1 cellular context compared by ENCODE assay signal in the genomic region with DNA sequence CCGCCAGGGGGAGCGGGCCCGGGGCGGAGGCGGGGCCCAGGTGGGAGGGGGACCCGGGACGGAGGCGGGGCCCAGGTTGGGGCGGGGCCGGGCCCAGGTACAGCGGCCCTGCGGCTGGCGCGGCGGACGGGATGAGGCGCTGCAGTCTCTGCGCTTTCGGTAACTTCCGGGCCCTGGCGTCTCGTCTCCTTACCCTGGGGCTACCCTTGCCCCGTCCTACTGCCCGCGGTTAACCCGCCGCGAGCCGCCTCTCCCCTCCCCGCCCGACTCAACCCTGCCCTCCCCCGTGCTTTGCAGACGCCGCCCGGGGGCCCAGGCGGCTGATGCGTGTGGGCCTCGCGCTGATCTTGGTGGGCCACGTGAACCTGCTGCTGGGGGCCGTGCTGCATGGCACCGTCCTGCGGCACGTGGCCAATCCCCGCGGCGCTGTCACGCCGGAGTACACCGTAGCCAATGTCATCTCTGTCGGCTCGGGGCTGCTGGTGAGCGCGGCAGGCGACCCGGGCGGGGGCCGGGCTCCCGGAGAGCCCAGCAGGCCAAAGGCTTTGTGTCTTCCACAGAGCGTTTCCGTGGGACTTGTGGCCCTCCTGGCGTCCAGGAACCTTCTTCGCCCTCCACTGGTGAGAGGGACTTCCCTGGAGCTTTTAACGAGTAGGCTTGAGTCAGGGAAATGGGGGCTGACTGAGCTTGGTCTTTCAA.
TF ChIP-seq lines count a peak whose summit lies in the region.

A gene with protein sequence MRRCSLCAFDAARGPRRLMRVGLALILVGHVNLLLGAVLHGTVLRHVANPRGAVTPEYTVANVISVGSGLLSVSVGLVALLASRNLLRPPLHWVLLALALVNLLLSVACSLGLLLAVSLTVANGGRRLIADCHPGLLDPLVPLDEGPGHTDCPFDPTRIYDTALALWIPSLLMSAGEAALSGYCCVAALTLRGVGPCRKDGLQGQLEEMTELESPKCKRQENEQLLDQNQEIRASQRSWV (plus strand): TSS at position 100 of the 699 bp plus-strand sequence. CDS start 32 bp downstream, at position 132.

TF ChIP-seq in WTC11, 78 proteins besides CTCF, POLR2A, EP300 and RAD21 (continued from another document and continues in another):
- TF ChIP-seq, protein P1, sequence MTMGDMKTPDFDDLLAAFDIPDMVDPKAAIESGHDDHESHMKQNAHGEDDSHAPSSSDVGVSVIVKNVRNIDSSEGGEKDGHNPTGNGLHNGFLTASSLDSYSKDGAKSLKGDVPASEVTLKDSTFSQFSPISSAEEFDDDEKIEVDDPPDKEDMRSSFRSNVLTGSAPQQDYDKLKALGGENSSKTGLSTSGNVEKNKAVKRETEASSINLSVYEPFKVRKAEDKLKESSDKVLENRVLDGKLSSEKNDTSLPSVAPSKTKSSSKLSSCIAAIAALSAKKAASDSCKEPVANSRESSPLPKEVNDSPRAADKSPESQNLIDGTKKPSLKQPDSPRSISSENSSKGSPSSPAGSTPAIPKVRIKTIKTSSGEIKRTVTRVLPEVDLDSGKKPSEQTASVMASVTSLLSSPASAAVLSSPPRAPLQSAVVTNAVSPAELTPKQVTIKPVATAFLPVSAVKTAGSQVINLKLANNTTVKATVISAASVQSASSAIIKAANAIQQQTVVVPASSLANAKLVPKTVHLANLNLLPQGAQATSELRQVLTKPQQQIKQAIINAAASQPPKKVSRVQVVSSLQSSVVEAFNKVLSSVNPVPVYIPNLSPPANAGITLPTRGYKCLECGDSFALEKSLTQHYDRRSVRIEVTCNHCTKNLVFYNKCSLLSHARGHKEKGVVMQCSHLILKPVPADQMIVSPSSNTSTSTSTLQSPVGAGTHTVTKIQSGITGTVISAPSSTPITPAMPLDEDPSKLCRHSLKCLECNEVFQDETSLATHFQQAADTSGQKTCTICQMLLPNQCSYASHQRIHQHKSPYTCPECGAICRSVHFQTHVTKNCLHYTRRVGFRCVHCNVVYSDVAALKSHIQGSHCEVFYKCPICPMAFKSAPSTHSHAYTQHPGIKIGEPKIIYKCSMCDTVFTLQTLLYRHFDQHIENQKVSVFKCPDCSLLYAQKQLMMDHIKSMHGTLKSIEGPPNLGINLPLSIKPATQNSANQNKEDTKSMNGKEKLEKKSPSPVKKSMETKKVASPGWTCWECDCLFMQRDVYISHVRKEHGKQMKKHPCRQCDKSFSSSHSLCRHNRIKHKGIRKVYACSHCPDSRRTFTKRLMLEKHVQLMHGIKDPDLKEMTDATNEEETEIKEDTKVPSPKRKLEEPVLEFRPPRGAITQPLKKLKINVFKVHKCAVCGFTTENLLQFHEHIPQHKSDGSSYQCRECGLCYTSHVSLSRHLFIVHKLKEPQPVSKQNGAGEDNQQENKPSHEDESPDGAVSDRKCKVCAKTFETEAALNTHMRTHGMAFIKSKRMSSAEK (CRISPR knock-in tag; IDR thresholded peaks at IDR 0.05; ENCODE audit: borderline replicate concordance) = peak; percentile 83; the same call in 1 of the 2 replicates
- TF ChIP-seq CREB1 (CRISPR knock-in tag; IDR thresholded peaks at IDR 0.05) (peak; percentile 68; the same call in 1 of the 2 replicates), RORB (CRISPR knock-in tag; IDR thresholded peaks at IDR 0.05) (no peak), MXD4 (CRISPR knock-in tag; IDR thresholded peaks at IDR 0.05; ENCODE audit: borderline replicate concordance) (no peak), ZNF317 (CRISPR knock-in tag; IDR thresholded peaks at IDR 0.05; ENCODE audit: borderline replicate concordance, low read depth) (no peak), ZNF232 (CRISPR knock-in tag; IDR thresholded peaks at IDR 0.05) (peak; percentile 82; the same call in 1 of the 2 replicates), ZNF671 (CRISPR knock-in tag; IDR thresholded peaks at IDR 0.05) (no peak), ZNF138 (CRISPR knock-in tag; conservative IDR thresholded peaks at IDR 0.05) (no peak), FOXK1 (CRISPR knock-in tag; IDR thresholded peaks at IDR 0.05) (peak; percentile 40; the same call in 1 of the 2 replicates), JUN (CRISPR knock-in tag; IDR thresholded peaks at IDR 0.05) (no peak; the same call in 1 of the 2 replicates), NR3C1 (CRISPR knock-in tag; conservative IDR thresholded peaks at IDR 0.05; ENCODE audit: low read depth) (no peak), TEAD1 (CRISPR knock-in tag; IDR thresholded peaks at IDR 0.05) (peak; percentile 61; the same call in 1 of the 2 replicates), KAT7 (CRISPR knock-in tag; IDR thresholded peaks at IDR 0.05; ENCODE audit: borderline replicate concordance) (peak; percentile 66; the same call in 1 of the 2 replicates), ESRRA (CRISPR knock-in tag; IDR thresholded peaks at IDR 0.05; ENCODE audit: borderline replicate concordance) (peak; percentile 82; the same call in 1 of the 2 replicates), PRRX2 (CRISPR knock-in tag; IDR thresholded peaks at IDR 0.05) (0 out of 2 replicates have a peak, but pooled peaks have one; percentile 21), ETV6 (CRISPR knock-in tag; IDR thresholded peaks at IDR 0.05) (peak; percentile 89; the same call in 1 of the 2 replicates), EMX1 (CRISPR knock-in tag; IDR thresholded peaks at IDR 0.05) (0 out of 2 replicates have a peak, but pooled peaks have one; percentile 69), SMAD3 (CRISPR knock-in tag; IDR thresholded peaks at IDR 0.05; ENCODE audit: borderline replicate concordance) (peak; percentile 93), CBFB (CRISPR knock-in tag; IDR thresholded peaks at IDR 0.05; ENCODE audit: low read depth) (no peak), IRF2 (CRISPR knock-in tag; IDR thresholded peaks at IDR 0.05; ENCODE audit: borderline replicate concordance, low read depth) (no peak)
- TF ChIP-seq, protein P2, sequence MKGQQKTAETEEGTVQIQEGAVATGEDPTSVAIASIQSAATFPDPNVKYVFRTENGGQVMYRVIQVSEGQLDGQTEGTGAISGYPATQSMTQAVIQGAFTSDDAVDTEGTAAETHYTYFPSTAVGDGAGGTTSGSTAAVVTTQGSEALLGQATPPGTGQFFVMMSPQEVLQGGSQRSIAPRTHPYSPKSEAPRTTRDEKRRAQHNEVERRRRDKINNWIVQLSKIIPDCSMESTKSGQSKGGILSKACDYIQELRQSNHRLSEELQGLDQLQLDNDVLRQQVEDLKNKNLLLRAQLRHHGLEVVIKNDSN (CRISPR knock-in tag; IDR thresholded peaks at IDR 0.05) = peak; percentile 81
- TF ChIP-seq, protein P3, sequence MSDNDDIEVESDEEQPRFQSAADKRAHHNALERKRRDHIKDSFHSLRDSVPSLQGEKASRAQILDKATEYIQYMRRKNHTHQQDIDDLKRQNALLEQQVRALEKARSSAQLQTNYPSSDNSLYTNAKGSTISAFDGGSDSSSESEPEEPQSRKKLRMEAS (CRISPR knock-in tag; IDR thresholded peaks at IDR 0.05) = peak; percentile 94; the same call in 1 of the 2 replicates
- TF ChIP-seq, protein P4, sequence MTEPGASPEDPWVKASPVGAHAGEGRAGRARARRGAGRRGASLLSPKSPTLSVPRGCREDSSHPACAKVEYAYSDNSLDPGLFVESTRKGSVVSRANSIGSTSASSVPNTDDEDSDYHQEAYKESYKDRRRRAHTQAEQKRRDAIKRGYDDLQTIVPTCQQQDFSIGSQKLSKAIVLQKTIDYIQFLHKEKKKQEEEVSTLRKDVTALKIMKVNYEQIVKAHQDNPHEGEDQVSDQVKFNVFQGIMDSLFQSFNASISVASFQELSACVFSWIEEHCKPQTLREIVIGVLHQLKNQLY (CRISPR knock-in tag; IDR thresholded peaks at IDR 0.05) = 0 out of 2 replicates have a peak, but pooled peaks have one; percentile 41
- TF ChIP-seq, protein P5, sequence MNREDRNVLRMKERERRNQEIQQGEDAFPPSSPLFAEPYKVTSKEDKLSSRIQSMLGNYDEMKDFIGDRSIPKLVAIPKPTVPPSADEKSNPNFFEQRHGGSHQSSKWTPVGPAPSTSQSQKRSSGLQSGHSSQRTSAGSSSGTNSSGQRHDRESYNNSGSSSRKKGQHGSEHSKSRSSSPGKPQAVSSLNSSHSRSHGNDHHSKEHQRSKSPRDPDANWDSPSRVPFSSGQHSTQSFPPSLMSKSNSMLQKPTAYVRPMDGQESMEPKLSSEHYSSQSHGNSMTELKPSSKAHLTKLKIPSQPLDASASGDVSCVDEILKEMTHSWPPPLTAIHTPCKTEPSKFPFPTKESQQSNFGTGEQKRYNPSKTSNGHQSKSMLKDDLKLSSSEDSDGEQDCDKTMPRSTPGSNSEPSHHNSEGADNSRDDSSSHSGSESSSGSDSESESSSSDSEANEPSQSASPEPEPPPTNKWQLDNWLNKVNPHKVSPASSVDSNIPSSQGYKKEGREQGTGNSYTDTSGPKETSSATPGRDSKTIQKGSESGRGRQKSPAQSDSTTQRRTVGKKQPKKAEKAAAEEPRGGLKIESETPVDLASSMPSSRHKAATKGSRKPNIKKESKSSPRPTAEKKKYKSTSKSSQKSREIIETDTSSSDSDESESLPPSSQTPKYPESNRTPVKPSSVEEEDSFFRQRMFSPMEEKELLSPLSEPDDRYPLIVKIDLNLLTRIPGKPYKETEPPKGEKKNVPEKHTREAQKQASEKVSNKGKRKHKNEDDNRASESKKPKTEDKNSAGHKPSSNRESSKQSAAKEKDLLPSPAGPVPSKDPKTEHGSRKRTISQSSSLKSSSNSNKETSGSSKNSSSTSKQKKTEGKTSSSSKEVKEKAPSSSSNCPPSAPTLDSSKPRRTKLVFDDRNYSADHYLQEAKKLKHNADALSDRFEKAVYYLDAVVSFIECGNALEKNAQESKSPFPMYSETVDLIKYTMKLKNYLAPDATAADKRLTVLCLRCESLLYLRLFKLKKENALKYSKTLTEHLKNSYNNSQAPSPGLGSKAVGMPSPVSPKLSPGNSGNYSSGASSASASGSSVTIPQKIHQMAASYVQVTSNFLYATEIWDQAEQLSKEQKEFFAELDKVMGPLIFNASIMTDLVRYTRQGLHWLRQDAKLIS (CRISPR knock-in tag; IDR thresholded peaks at IDR 0.05; ENCODE audit: borderline replicate concordance) = no peak; the same call in 1 of the 2 replicates
- TF ChIP-seq, protein P6, sequence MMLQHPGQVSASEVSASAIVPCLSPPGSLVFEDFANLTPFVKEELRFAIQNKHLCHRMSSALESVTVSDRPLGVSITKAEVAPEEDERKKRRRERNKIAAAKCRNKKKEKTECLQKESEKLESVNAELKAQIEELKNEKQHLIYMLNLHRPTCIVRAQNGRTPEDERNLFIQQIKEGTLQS (CRISPR knock-in tag; conservative IDR thresholded peaks at IDR 0.05) = 0 out of 2 replicates have a peak, but pooled peaks have one; percentile 63
- TF ChIP-seq, protein P7, sequence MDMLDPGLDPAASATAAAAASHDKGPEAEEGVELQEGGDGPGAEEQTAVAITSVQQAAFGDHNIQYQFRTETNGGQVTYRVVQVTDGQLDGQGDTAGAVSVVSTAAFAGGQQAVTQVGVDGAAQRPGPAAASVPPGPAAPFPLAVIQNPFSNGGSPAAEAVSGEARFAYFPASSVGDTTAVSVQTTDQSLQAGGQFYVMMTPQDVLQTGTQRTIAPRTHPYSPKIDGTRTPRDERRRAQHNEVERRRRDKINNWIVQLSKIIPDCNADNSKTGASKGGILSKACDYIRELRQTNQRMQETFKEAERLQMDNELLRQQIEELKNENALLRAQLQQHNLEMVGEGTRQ (CRISPR knock-in tag; IDR thresholded peaks at IDR 0.05) = peak; percentile 81
- TF ChIP-seq, protein P8, sequence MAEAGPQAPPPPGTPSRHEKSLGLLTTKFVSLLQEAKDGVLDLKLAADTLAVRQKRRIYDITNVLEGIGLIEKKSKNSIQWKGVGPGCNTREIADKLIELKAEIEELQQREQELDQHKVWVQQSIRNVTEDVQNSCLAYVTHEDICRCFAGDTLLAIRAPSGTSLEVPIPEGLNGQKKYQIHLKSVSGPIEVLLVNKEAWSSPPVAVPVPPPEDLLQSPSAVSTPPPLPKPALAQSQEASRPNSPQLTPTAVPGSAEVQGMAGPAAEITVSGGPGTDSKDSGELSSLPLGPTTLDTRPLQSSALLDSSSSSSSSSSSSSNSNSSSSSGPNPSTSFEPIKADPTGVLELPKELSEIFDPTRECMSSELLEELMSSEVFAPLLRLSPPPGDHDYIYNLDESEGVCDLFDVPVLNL (CRISPR knock-in tag; IDR thresholded peaks at IDR 0.05; ENCODE audit: borderline replicate concordance, low read depth) = no peak
- TF ChIP-seq, protein P9, sequence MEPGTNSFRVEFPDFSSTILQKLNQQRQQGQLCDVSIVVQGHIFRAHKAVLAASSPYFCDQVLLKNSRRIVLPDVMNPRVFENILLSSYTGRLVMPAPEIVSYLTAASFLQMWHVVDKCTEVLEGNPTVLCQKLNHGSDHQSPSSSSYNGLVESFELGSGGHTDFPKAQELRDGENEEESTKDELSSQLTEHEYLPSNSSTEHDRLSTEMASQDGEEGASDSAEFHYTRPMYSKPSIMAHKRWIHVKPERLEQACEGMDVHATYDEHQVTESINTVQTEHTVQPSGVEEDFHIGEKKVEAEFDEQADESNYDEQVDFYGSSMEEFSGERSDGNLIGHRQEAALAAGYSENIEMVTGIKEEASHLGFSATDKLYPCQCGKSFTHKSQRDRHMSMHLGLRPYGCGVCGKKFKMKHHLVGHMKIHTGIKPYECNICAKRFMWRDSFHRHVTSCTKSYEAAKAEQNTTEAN (CRISPR knock-in tag; IDR thresholded peaks at IDR 0.05) = peak; percentile 89
- TF ChIP-seq, protein P10, sequence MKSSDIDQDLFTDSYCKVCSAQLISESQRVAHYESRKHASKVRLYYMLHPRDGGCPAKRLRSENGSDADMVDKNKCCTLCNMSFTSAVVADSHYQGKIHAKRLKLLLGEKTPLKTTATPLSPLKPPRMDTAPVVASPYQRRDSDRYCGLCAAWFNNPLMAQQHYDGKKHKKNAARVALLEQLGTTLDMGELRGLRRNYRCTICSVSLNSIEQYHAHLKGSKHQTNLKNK (CRISPR knock-in tag; IDR thresholded peaks at IDR 0.05) = no peak
- TF ChIP-seq, protein P11, sequence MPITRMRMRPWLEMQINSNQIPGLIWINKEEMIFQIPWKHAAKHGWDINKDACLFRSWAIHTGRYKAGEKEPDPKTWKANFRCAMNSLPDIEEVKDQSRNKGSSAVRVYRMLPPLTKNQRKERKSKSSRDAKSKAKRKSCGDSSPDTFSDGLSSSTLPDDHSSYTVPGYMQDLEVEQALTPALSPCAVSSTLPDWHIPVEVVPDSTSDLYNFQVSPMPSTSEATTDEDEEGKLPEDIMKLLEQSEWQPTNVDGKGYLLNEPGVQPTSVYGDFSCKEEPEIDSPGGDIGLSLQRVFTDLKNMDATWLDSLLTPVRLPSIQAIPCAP (CRISPR knock-in tag; IDR thresholded peaks at IDR 0.05) = peak; percentile 77; the same call in 1 of the 2 replicates
- TF ChIP-seq, protein P12, sequence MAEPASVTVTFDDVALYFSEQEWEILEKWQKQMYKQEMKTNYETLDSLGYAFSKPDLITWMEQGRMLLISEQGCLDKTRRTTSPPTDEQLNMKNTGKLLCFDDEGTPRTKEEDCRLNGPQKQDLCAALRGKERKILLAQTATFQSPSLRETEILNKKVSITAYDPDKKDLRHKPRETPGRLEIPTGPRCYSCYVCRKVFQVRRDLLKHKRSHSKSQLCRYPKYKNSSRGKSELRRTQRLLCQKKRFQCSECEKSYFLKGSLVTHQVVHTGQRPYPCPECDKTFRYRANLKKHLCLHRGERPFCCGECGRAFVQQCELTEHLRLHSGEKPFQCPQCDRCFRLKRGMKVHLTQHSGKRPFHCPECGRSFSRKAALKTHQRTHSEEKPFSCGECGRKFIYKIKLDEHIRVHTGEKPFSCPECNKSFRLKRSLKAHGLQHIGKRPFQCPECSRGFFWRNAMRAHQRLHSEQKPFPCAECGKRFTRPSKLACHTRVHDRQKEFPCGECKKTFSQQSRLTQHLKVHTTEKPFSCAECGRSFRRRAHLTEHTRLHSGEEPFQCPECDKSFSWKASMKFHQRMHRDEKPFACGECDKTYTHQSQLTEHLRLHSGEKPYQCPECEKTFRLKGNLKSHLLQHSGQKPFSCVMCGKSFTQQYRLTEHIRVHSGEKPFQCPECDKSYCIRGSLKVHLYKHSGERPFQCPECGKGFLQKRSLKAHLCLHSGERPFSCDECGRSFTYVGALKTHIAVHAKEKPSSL (CRISPR knock-in tag; conservative IDR thresholded peaks at IDR 0.05) = no peak
- TF ChIP-seq, protein P13, sequence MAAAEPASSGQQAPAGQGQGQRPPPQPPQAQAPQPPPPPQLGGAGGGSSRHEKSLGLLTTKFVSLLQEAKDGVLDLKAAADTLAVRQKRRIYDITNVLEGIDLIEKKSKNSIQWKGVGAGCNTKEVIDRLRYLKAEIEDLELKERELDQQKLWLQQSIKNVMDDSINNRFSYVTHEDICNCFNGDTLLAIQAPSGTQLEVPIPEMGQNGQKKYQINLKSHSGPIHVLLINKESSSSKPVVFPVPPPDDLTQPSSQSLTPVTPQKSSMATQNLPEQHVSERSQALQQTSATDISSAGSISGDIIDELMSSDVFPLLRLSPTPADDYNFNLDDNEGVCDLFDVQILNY (CRISPR knock-in tag; IDR thresholded peaks at IDR 0.05) = no peak
